In the genomic region with DNA sequence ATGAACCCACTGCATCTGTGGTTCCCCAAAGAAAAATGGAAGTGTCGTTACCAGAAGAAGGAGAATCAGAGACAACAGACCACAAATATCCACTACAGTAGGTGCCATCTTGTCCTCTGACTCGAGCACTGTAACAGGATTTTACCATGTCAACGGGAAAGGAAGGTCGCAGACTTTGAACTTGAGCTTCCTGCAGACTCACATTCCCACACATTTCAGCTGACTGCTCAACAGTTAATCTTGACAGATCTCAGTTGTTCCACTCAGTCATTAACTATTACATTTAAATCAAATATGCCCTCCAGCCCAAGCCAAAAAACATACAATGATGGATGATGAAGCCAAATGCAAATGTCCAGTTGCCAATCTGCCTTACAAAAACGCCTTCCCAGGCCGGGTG, we compare ENCODE assay signal across 20 cellular contexts.
"Had no signal": no experiment of that assay in that cellular context is flagged by ENCODE, and none has a peak within 500 bp of the region (broad histone marks: within the 10 kb centered on the region; RNA-seq: fewer than 3 reads in every experiment).

No MANE protein-coding gene starts in this region.

- H3K27me3 ChIP-seq: dorsolateral prefrontal cortex, heart right ventricle had no signal

- DNase-seq: activated CD4-positive, alpha-beta T cell treated with anti-CD3 and anti-CD28 coated beads for 48 hours; activated CD4-positive, alpha-beta T cell treated with anti-CD3 and anti-CD28 coated beads, Interleukin-2, amount 50 U/mL, for 48 hours; activated CD8-positive, alpha-beta memory T cell treated with anti-CD3 and anti-CD28 coated beads for 24 hours; activated effector memory CD4-positive, alpha-beta T cell treated with Interleukin-2 at 50 U/mL for 16 hours; activated naive CD4-positive, alpha-beta T cell treated with Interleukin-2 at 50 U/mL for 16 hours; effector memory CD8-positive, alpha-beta T cell; erythroblast; foreskin fibroblast; heart right ventricle; lower lobe of right lung; naive B cell; stimulated activated CD4-positive, alpha-beta T cell treated with anti-CD3 and anti-CD28 coated beads, Interleukin-2, amount 100 ng/mL, for 48 hours; stimulated activated naive CD4-positive, alpha-beta T cell treated with Interleukin-2 at 50 U/mL for 16 hours; SW 1271; T-helper 9 cell; trophoblast cell had no signal

- ATAC-seq: activated CD4-positive, CD25-positive, alpha-beta regulatory T cell treated with anti-CD3 and anti-CD28 coated beads, Interleukin-2, amount 50 U/mL, for 24 hours; effector memory CD8-positive, alpha-beta T cell; left lobe of liver; lower lobe of right lung had no signal

- H3K4me3 ChIP-seq: heart right ventricle, lower lobe of right lung had no signal

- H3K9me3 ChIP-seq: heart right ventricle, lower lobe of right lung had no signal

- H3K27ac ChIP-seq: lower lobe of right lung, VCaP had no signal

- H3K36me3 ChIP-seq: heart right ventricle, lower lobe of right lung had no signal
